Comparison of ENCODE assay signal across 24 cellular contexts in genomic region chr18:45111507-45111858, GRCh38.
DNase-seq lines count a peak whose midpoint lies in the region; ATAC-seq and TF ChIP-seq lines count a peak whose summit lies in the region.
"Had no signal": no experiment of that assay in that cellular context is flagged by ENCODE, and none has a peak within 500 bp of the region (broad histone marks: within the 10 kb centered on the region; RNA-seq: fewer than 3 reads in every experiment).

No MANE protein-coding gene starts in this region.

- no peak overlapping the region for H4K91ac ChIP-seq in mesenchymal stem cell (ENCODE audit: low read length)

- no peak overlapping the region for H2AFZ ChIP-seq in GM23248
- no peak overlapping the region for H2AFZ ChIP-seq in mesenchymal stem cell (ENCODE audit: low read depth, low read length)
- H2AFZ ChIP-seq: PC-9 had no signal

- no peak overlapping the region for H3K14ac ChIP-seq in mesenchymal stem cell (ENCODE audit: low read length in 2 of 2)

- H3K18ac ChIP-seq in mesenchymal stem cell (ENCODE audit: low read depth in 1 of 2, low read length in 2 of 2) = no peak overlapping the region

- H2BK120ac ChIP-seq in mesenchymal stem cell (ENCODE audit: low read depth, low read length) = no peak overlapping the region

- H3K4me3 ChIP-seq in GM23248 (no peak overlapping the region), mesenchymal stem cell (ENCODE audit: insufficient read depth in 1 of 2, low read depth in 1 of 2, low read length in 2 of 2) (peak overlapping the region in 1 of 2 experiments; percentile 52), suprapubic skin (no peak overlapping the region)
- no peak overlapping the region for H3K4me3 ChIP-seq in CD8-positive, alpha-beta T cell (ENCODE audit: low read depth, low read length)
- H3K4me3 ChIP-seq: K562, MG63, PC-9 had no signal

- H3K27ac ChIP-seq in GM23248 (no peak overlapping the region), mesenchymal stem cell (ENCODE audit: low read length, poor library complexity, severe bottlenecking) (no peak overlapping the region), suprapubic skin (peak overlapping the region; percentile 71)
- H3K27ac ChIP-seq in CD8-positive, alpha-beta T cell (ENCODE audit: low read depth, low read length) = no peak overlapping the region
- H3K27ac ChIP-seq: C4-2B, PC-9 had no signal

- H2BK5ac ChIP-seq in mesenchymal stem cell (ENCODE audit: low read depth, low read length, poor library complexity, severe bottlenecking) = no peak overlapping the region

- 15 to 26% methylated on average over 1 of the region's 1 CpG for WGBS in GM23248 (ENCODE audit: low coverage in 1 of 2, low lambda C conversion rate in 2 of 2, missing lambda C conversion rate in 2 of 2), 2 experiments
- WGBS in mesenchymal stem cell = 86% methylated on average over 1 of the region's 1 CpG
- WGBS in suprapubic skin = 60% methylated on average over 1 of the region's 1 CpG

- H2BK15ac ChIP-seq in mesenchymal stem cell (ENCODE audit: low read depth, poor library complexity, severe bottlenecking) = no peak overlapping the region

- H3K27me3 Mint-ChIP-seq in CD8-positive, alpha-beta T cell (ENCODE audit: low read depth) = no peaks in the 10 kb centered on the region
- H3K27me3 Mint-ChIP-seq in CD14-positive monocyte (ENCODE audit: low read depth in 3 of 3) = no peaks in the 10 kb centered on the region
- H3K27me3 Mint-ChIP-seq: B cell had no signal

- H3K27ac Mint-ChIP-seq in CD8-positive, alpha-beta T cell = no peak overlapping the region
- H3K27ac Mint-ChIP-seq in CD14-positive monocyte = no peak overlapping the region
- H3K27ac Mint-ChIP-seq: B cell had no signal

- H3K9me3 Mint-ChIP-seq in CD8-positive, alpha-beta T cell = no peaks in the 10 kb centered on the region
- H3K9me3 Mint-ChIP-seq in CD14-positive monocyte = peaks cover 0 to 4% (median 2%) of the 10 kb centered on the region in 7 donors

- intact Hi-C loops in CD8-positive, alpha-beta T cell (cut with DNase I, micrococcal nuclease) = no loop called here
- intact Hi-C loops in CD14-positive monocyte (cut with micrococcal nuclease) = no loop called here

- H3K4me3 Mint-ChIP-seq in CD8-positive, alpha-beta T cell = no peak overlapping the region
- no peak overlapping the region for H3K4me3 Mint-ChIP-seq in CD14-positive monocyte
- H3K4me3 Mint-ChIP-seq: B cell had no signal

- H3K9me2 ChIP-seq in GM23248 (ENCODE audit: insufficient read depth) = no peaks in the 10 kb centered on the region

- H3K79me2 ChIP-seq in GM23248 (ENCODE audit: insufficient read depth) = no peaks in the 10 kb centered on the region

- in situ Hi-C loops in GM23248 (cut with MboI) = no loop called here

- H3K4ac ChIP-seq in mesenchymal stem cell (ENCODE audit: low read depth in 1 of 2, low read length in 2 of 2) = no peak overlapping the region

- no peaks in the 10 kb centered on the region for H3K27me3 ChIP-seq in GM23248 (replicated peaks; ENCODE audit: insufficient read depth)
- H3K27me3 ChIP-seq in mesenchymal stem cell (ENCODE audit: control insufficient read depth in 1 of 2, insufficient read depth in 1 of 2, low read length in 2 of 2) = peaks cover 0 to 4% of the 10 kb centered on the region in 2 experiments
- H3K27me3 ChIP-seq in suprapubic skin = no peaks in the 10 kb centered on the region
- no peaks in the 10 kb centered on the region for H3K27me3 ChIP-seq in CD8-positive, alpha-beta T cell (ENCODE audit: insufficient read depth, low read length)
- H3K27me3 ChIP-seq: MG63 had no signal

- CTCF ChIA-PET in CD8-positive, alpha-beta T cell (lab: Charles Lee) = no interaction called here

- H4K20me1 ChIP-seq in GM23248 (ENCODE audit: insufficient read depth) = no peaks in the 10 kb centered on the region

- no peak overlapping the region for H4K8ac ChIP-seq in mesenchymal stem cell (ENCODE audit: low read length)

- peaks cover 44% of the 10 kb centered on the region for H3F3A ChIP-seq in GM23248 (ENCODE audit: insufficient read depth)

- H3K36me3 ChIP-seq in GM23248 (ENCODE audit: low read depth) (no peaks in the 10 kb centered on the region), mesenchymal stem cell (ENCODE audit: control insufficient read depth in 1 of 2, insufficient read depth in 2 of 2, low read depth in 1 of 2, low read length in 2 of 2) (no peaks in the 10 kb centered on the region), suprapubic skin (no peaks in the 10 kb centered on the region)
- H3K36me3 ChIP-seq in CD8-positive, alpha-beta T cell (ENCODE audit: insufficient read depth, low read length) = no peaks in the 10 kb centered on the region
- H3K36me3 ChIP-seq: MG63 had no signal

- H3K4me1 ChIP-seq in GM23248 (ENCODE audit: insufficient read depth) (peaks cover 55% of the 10 kb centered on the region), mesenchymal stem cell (ENCODE audit: control insufficient read depth, insufficient read depth, low read depth, low read length) (no peaks in the 10 kb centered on the region), suprapubic skin (peaks cover 12% of the 10 kb centered on the region)
- H3K4me1 ChIP-seq in CD8-positive, alpha-beta T cell (ENCODE audit: insufficient read depth, low read length) = no peaks in the 10 kb centered on the region

- no peaks in the 10 kb centered on the region for H3K36me3 Mint-ChIP-seq in CD8-positive, alpha-beta T cell
- H3K36me3 Mint-ChIP-seq in CD14-positive monocyte = no peaks in the 10 kb centered on the region

- TF ChIP-seq EP300 in suprapubic skin (IDR thresholded peaks at IDR 0.05) = no peak

- H2AK5ac ChIP-seq in mesenchymal stem cell (ENCODE audit: low read length, severe bottlenecking) = no peak overlapping the region

- H2BK12ac ChIP-seq in mesenchymal stem cell (ENCODE audit: low read length in 2 of 2) = no peak overlapping the region

- H3K9ac ChIP-seq in GM23248 (no peak overlapping the region), mesenchymal stem cell (ENCODE audit: low read length) (peak overlapping the region; percentile 3)

- ATAC-seq in CD8-positive, alpha-beta T cell = no peak
- ATAC-seq: K562 had no signal

- H3K4me1 Mint-ChIP-seq in CD8-positive, alpha-beta T cell (ENCODE audit: low read depth) = no peaks in the 10 kb centered on the region
- no peaks in the 10 kb centered on the region for H3K4me1 Mint-ChIP-seq in CD14-positive monocyte

- H3K4me2 ChIP-seq in GM23248 (ENCODE audit: unreplicated experiment) (peak overlapping the region; percentile 70), mesenchymal stem cell (ENCODE audit: low read length, poor library complexity, severe bottlenecking) (no peak overlapping the region)
- H3K4me2 ChIP-seq: PC-9 had no signal

- no peaks in the 10 kb centered on the region for H3K9me3 ChIP-seq in GM23248 (ENCODE audit: low read depth)
- H3K9me3 ChIP-seq in mesenchymal stem cell (ENCODE audit: control insufficient read depth, low read length) = no peaks in the 10 kb centered on the region
- H3K9me3 ChIP-seq in suprapubic skin = no peaks in the 10 kb centered on the region
- no peaks in the 10 kb centered on the region for H3K9me3 ChIP-seq in CD8-positive, alpha-beta T cell (ENCODE audit: low read length)
- H3K9me3 ChIP-seq: MG63 had no signal

- H3K79me1 ChIP-seq in mesenchymal stem cell (replicated peaks; ENCODE audit: low read length, poor library complexity, severe bottlenecking) = no peaks in the 10 kb centered on the region

- DNase-seq in GM23248 (no peak), LHCN-M2 (ENCODE audit: low read depth) (peak; percentile 47), mesenchymal stem cell (no peak), suprapubic skin (ENCODE audit: low spot score in 2 of 2) (no peak), CD14-positive monocyte (ENCODE audit: low spot score) (no peak), cerebellum (ENCODE audit: low spot score) (no peak)
- no peak for DNase-seq in CD8-positive, alpha-beta T cell
- DNase-seq: Calu3; DMS79 treated with DMSO at 0.1 percent for 48 hours; GF-D8; HCEC 1CT; Kasumi-1; MG63; NCI-H2029; NCI-H446; NCI-H524 treated with DMSO at 0.1 percent for 48 hours; NCI-H82; NK-92 treated with Interleukin-12 subunit alpha and Interleukin-12 subunit beta, amount 100 ng/mL, for 24 hours; PC-9; RPMI8226; SHP77 treated with DMSO at 0.1 percent for 48 hours had no signal

- H3K23ac ChIP-seq in mesenchymal stem cell (ENCODE audit: low read length in 2 of 2) = no peak overlapping the region

- no peak for TF ChIP-seq CTCF in suprapubic skin (IDR thresholded peaks at IDR 0.05)
- TF ChIP-seq CTCF in CD8-positive, alpha-beta T cell (IDR thresholded peaks at IDR 0.05) = no peak
- no peak for TF ChIP-seq CTCF in CD14-positive monocyte (IDR thresholded peaks at IDR 0.05)

- no peak for TF ChIP-seq POLR2A in suprapubic skin (IDR thresholded peaks at IDR 0.05)

- POLR2A ChIA-PET in CD8-positive, alpha-beta T cell (lab: Charles Lee) = no interaction called here
